25 cellular contexts compared by ENCODE assay signal in the genomic region with DNA sequence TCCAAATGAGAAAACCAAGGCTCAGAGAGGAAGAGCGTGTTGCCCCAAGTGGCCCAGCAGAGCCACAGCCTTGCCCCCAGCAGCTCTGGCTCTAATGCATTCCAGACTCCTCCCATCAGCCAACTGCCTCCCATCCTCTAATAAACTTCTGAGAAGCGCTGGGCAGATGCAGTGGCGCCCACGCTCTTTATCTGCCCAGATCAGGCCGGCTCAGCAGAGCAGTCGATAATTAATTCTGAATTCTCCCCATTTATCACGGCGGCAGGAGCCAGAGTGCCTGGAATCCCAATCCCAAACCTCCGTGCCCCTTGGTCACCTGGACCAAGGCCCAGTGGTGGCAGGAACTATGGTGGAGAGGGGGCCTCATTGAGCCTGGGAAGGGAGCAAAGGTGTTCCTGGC. TPM values are rescaled to one million over a fixed set of nuclear protein-coding genes. Genes with fewer than 3 reads are reported as not detected.
DNase-seq lines count a peak whose midpoint lies in the region; ATAC-seq, FAIRE-seq and TF ChIP-seq lines count a peak whose summit lies in the region.
"Had no signal": no experiment of that assay in that cellular context is flagged by ENCODE, and none has a peak within 500 bp of the region (broad histone marks: within the 10 kb centered on the region; RNA-seq: fewer than 3 reads in every experiment).

No MANE protein-coding gene starts in this region.

- H3K4me2 ChIP-seq in HepG2 (ENCODE audit: low read depth, low read length) (no peak overlapping the region), H1 (ENCODE audit: insufficient read depth in 1 of 2, low read depth in 2 of 2, low read length in 2 of 2) (no peak overlapping the region)
- H3K4me2 ChIP-seq: A549, BLaER1 had no signal

- CTCF ChIA-PET in HepG2 (lab: Yijun Ruan, JAX; ENCODE audit: low intra/inter-chr PET ratio, low total read pairs), result no interaction called here
- CTCF ChIA-PET in H1 (lab: Charles Lee; ENCODE audit: partially characterized antibody), result interaction anchor here (1.2 to 12.1 kb wide), 3 partner anchors 10 to 120 kb away, joined by 3 to 206 read pairs (median 10); no protein-coding TSS in a partner anchor

- intact Hi-C loops in HepG2 (cut with micrococcal nuclease; ENCODE audit: unreplicated experiment) (no loop called here), right lobe of liver (cut with DNase I) (no loop called here)

- H2AFZ ChIP-seq in HepG2 (ENCODE audit: low read length) (no peak overlapping the region), H1 (ENCODE audit: low read length) (no peak overlapping the region)

- no peaks in the 10 kb centered on the region for H3K36me3 ChIP-seq in HepG2 (replicated peaks in 1 of 2; ENCODE audit: control insufficient read depth in 1 of 2, insufficient read depth in 2 of 2, low read length in 2 of 2)
- no peaks in the 10 kb centered on the region for H3K36me3 ChIP-seq in right lobe of liver
- no peaks in the 10 kb centered on the region for H3K36me3 ChIP-seq in H1 (ENCODE audit: control insufficient read depth in 2 of 4, insufficient read depth in 4 of 4, low read length in 3 of 4)
- H3K36me3 ChIP-seq: BLaER1 had no signal

- no peaks in the 10 kb centered on the region for H3K79me1 ChIP-seq in H1 (ENCODE audit: low read depth, low read length)

- no peak overlapping the region for H2BK15ac ChIP-seq in H1 (ENCODE audit: low read length)

- H3K14ac ChIP-seq in H1 (ENCODE audit: insufficient read length), result no peak overlapping the region

- H4K20me1 ChIP-seq in HepG2 (ENCODE audit: insufficient read depth, low read length) (no peaks in the 10 kb centered on the region), H1 (replicated peaks in 1 of 2; ENCODE audit: control insufficient read depth in 1 of 2, insufficient read depth in 2 of 2, low read length in 2 of 2) (no peaks in the 10 kb centered on the region)
- H4K20me1 ChIP-seq: BLaER1 had no signal

- no peak overlapping the region for H3K9ac ChIP-seq in HepG2 (ENCODE audit: insufficient read depth, low read depth, low read length)
- no peak overlapping the region for H3K9ac ChIP-seq in H1 (replicated peaks in 1 of 4; ENCODE audit: extremely low read depth in 1 of 4, low read depth in 3 of 4, low read length in 3 of 4)
- H3K9ac ChIP-seq: BLaER1 had no signal

- H3K4me3 ChIP-seq in HepG2 (replicated peaks in 1 of 3; ENCODE audit: insufficient read depth in 1 of 3, low read depth in 2 of 3, low read length in 3 of 3) (no peak overlapping the region), right lobe of liver (no peak overlapping the region), H1 (ENCODE audit: extremely low read depth in 1 of 4, insufficient read depth in 2 of 4, low read depth in 3 of 4, low read length in 4 of 4) (no peak overlapping the region)
- H3K4me3 ChIP-seq: A549, BLaER1 had no signal

- TF ChIP-seq CTCF in HepG2 (CRISPR knock-in tag; IDR thresholded peaks at IDR 0.05) (no peak), right lobe of liver (IDR thresholded peaks at IDR 0.05) (no peak), H1 (IDR thresholded peaks at IDR 0.05; ENCODE audit: control extremely low read depth in 1 of 3, insufficient read depth in 1 of 3, low read depth in 1 of 3, low read length in 3 of 3) (no peak)

- no peaks in the 10 kb centered on the region for H3K79me2 ChIP-seq in HepG2 (ENCODE audit: insufficient read depth, low read length)
- no peaks in the 10 kb centered on the region for H3K79me2 ChIP-seq in H1 (ENCODE audit: control insufficient read depth in 1 of 2, insufficient read depth in 2 of 2, low read length in 2 of 2)

- peak overlapping the region; percentile 71 for H4K8ac ChIP-seq in H1 (ENCODE audit: extremely low read depth, insufficient read depth, low read length)

- no peak for FAIRE-seq in HepG2 (lab: Jason Lieb, UNC)
- FAIRE-seq in H1 (lab: Jason Lieb, UNC), result no peak
- FAIRE-seq: A549, RCC 7860 had no signal

- in situ Hi-C loops in HepG2 (cut with HindIII; ENCODE audit: extremely low pct_ligation_motif_present, low pct_unique_long_range_greater_than_20kb), result no loop called here

- 63% methylated on average over 9 of the region's 9 CpGs for WGBS in HepG2 (ENCODE audit: low lambda C conversion rate)
- WGBS in right lobe of liver (ENCODE audit: insufficient coverage, low coverage, low lambda C conversion rate, missing lambda C conversion rate), result 88% methylated on average over 8 of the region's 9 CpGs
- 91% methylated on average over 9 of the region's 9 CpGs; no CpG with 5 or more reads in 1 of the 2 experiments for WGBS in H1 (ENCODE audit: extremely low coverage in 1 of 2, insufficient coverage in 1 of 2, insufficient read length in 1 of 2, insufficient replicate concordance in 2 of 2, low coverage in 1 of 2, low lambda C conversion rate in 2 of 2, missing lambda C conversion rate in 1 of 2), 2 experiments

- no peak overlapping the region for H3K23ac ChIP-seq in H1 (ENCODE audit: insufficient read length)

- TF ChIP-seq POLR2A in HepG2 (IDR thresholded peaks at IDR 0.05; ENCODE audit: insufficient read depth in 1 of 2, low read depth in 2 of 2, low read length in 2 of 2) (no peak), right lobe of liver (IDR thresholded peaks at IDR 0.05) (no peak), H1 (IDR thresholded peaks at IDR 0.05; ENCODE audit: control extremely low read depth in 1 of 2, low read depth in 2 of 2, low read length in 2 of 2) (no peak)

- peaks cover 2% of the 10 kb centered on the region; the same call in 1 of the 2 replicates for H3K23me2 ChIP-seq in H1 (ENCODE audit: low read depth, low read length)

- no peaks in the 10 kb centered on the region for H3K9me3 ChIP-seq in HepG2 (ENCODE audit: low read length)
- H3K9me3 ChIP-seq in right lobe of liver, result no peaks in the 10 kb centered on the region
- no peaks in the 10 kb centered on the region for H3K9me3 ChIP-seq in H1 (ENCODE audit: insufficient read depth in 2 of 2, low read depth in 1 of 2, low read length in 1 of 2)
- H3K9me3 ChIP-seq: A549, BLaER1 had no signal

- DNase-seq in HepG2 (ENCODE audit: low spot score) (no peak), right lobe of liver (no peak), SK-N-DZ (ENCODE audit: low spot score) (peak; percentile 34), H1 (ENCODE audit: low read depth in 1 of 2, low spot score in 2 of 2) (no peak), DMS114 treated with DMSO at 0.1 percent for 48 hours (lab: John Stamatoyannopoulos, UW; ENCODE audit: unreplicated experiment) (no peak), cortex of kidney (lab: John Stamatoyannopoulos, UW) (no peak)
- DNase-seq: CD4-positive, alpha-beta T cell; EL; GF-D8; GOT3; KBM-7; MM.1S; NCI-H1048; NCI-H1417 treated with DMSO at 0.1 percent for 48 hours; NCI-H1930; NCI-H226; NCI-H510A treated with DMSO at 0.1 percent for 48 hours; NCI-H774; OCI-M1; T-helper 2 cell had no signal

- no peak overlapping the region for H3K56ac ChIP-seq in H1 (replicated peaks; ENCODE audit: insufficient read length, low read depth, low read length)

- POLR2A ChIA-PET in HepG2 (lab: Yijun Ruan, JAX), result no interaction called here
- POLR2A ChIA-PET in H1 (lab: Charles Lee; ENCODE audit: partially characterized antibody), result no interaction called here

- BruUV-seq in HepG2 (replicated peaks; lab: Mats Ljungman, UMichigan), result no TSS peak

- ATAC-seq in HepG2 (no peak), right lobe of liver (no peak), HG02973 (IDR thresholded peaks at IDR 0.05; ENCODE audit: unreplicated experiment) (no peak)
- ATAC-seq: A549, Right ventricle myocardium inferior had no signal

- H2AK5ac ChIP-seq in H1 (ENCODE audit: low read depth, low read length), result no peak overlapping the region

- H2BK12ac ChIP-seq in H1 (ENCODE audit: low read depth, low read length), result no peak overlapping the region

- no peak overlapping the region for H2BK120ac ChIP-seq in H1 (replicated peaks; ENCODE audit: low read depth, low read length)

- no peak overlapping the region for H3K18ac ChIP-seq in H1 (ENCODE audit: extremely low read depth, low read length)

- H4K91ac ChIP-seq in H1 (replicated peaks; ENCODE audit: insufficient read length, low read length), result no peak overlapping the region

- no peak overlapping the region for H3K4ac ChIP-seq in H1 (replicated peaks; ENCODE audit: insufficient read length, low read depth, low read length)

- no peak for TF ChIP-seq EP300 in HepG2 (IDR thresholded peaks at IDR 0.05; ENCODE audit: low read depth in 2 of 2, low read length in 2 of 2)
- no peak for TF ChIP-seq EP300 in HepG2 (CRISPR knock-in tag; IDR thresholded peaks at IDR 0.05; ENCODE audit: borderline replicate concordance)
- no peak for TF ChIP-seq EP300 in H1 (IDR thresholded peaks at IDR 0.05; ENCODE audit: borderline replicate concordance in 1 of 2, low read depth in 2 of 2, low read length in 2 of 2)

- H4K5ac ChIP-seq in H1 (ENCODE audit: insufficient read length, low read depth, low read length), result no peak overlapping the region

- H2BK5ac ChIP-seq in H1 (ENCODE audit: low read depth, low read length), result no peak overlapping the region

- TF ChIP-seq RAD21 in HepG2 (CRISPR knock-in tag; IDR thresholded peaks at IDR 0.05) (no peak), H1 (IDR thresholded peaks at IDR 0.05 in 1 of 2, conservative IDR thresholded peaks at IDR 0.05 in 1 of 2; ENCODE audit: low read depth in 2 of 2, low read length in 2 of 2) (no peak)

- H2BK20ac ChIP-seq in H1 (ENCODE audit: low read length), result no peak overlapping the region

- H3K27ac ChIP-seq in HepG2 (ENCODE audit: extremely low read length, insufficient read depth, low read length), result no peak overlapping the region
- H3K27ac ChIP-seq in right lobe of liver, result no peak overlapping the region
- no peak overlapping the region for H3K27ac ChIP-seq in H1 (ENCODE audit: low read depth, low read length)
- H3K27ac ChIP-seq: A549, BLaER1 had no signal

- H3K27me3 ChIP-seq in HepG2 (ENCODE audit: control insufficient read depth in 1 of 2, insufficient read depth in 2 of 2, low read length in 2 of 2), result peaks cover 0 to 6% of the 10 kb centered on the region in 2 experiments; a peak in 2 of 5 replicates
- no peaks in the 10 kb centered on the region for H3K27me3 ChIP-seq in right lobe of liver
- H3K27me3 ChIP-seq in H1 (replicated peaks in 1 of 4; ENCODE audit: control insufficient read depth in 3 of 4, extremely low read depth in 1 of 4, insufficient read depth in 3 of 4, low read length in 3 of 4), result no peaks in the 10 kb centered on the region
- H3K27me3 ChIP-seq: BLaER1 had no signal

- H3K4me1 ChIP-seq in HepG2 (ENCODE audit: insufficient read depth, low read length), result no peaks in the 10 kb centered on the region
- H3K4me1 ChIP-seq in right lobe of liver, result no peaks in the 10 kb centered on the region
- peaks cover 0 to 2% (median 0%) of the 10 kb centered on the region in 4 experiments; a peak in 2 of 7 replicates for H3K4me1 ChIP-seq in H1 (replicated peaks in 1 of 4; ENCODE audit: control insufficient read depth in 3 of 4, insufficient read depth in 4 of 4, low read length in 3 of 4)
- H3K4me1 ChIP-seq: A549 had no signal

RNA-seq across cellular contexts. Expression of a gene that starts 13.9 kb away (rescaled TPM):
- 0.04 and 0.33 TPM in 2 replicates for total RNA-seq in HepG2 (2016; rRNA removed; fragmentation: Illumina TruSeq; extraction: Trizol)
- not detected in 2 replicates for total RNA-seq in HepG2 (2016; cell fraction: cytosol; rRNA removed; fragmentation: Illumina TruSeq; extraction: Trizol; ENCODE audit: low read depth)
- total RNA-seq in HepG2 (2016; cell fraction: insoluble cytoplasmic fraction; rRNA removed; fragmentation: Illumina TruSeq; extraction: Trizol), result 0.28 and 0.39 TPM in 2 replicates
- 0.07 TPM in 1 of 2 replicates, not detected in the other for total RNA-seq in HepG2 (2016; cell fraction: membrane; rRNA removed; fragmentation: Illumina TruSeq; extraction: Trizol)
- total RNA-seq in HepG2 (2016; cell fraction: nucleus; rRNA removed; fragmentation: Illumina TruSeq; extraction: Trizol), result 0.09 TPM in 1 of 2 replicates, not detected in the other
- polyA plus RNA-seq in HepG2 (2011; rRNA removed), result 0.17 and 0.30 TPM in 2 replicates
- polyA plus RNA-seq in HepG2 (2011; cell fraction: cytosol; rRNA removed), result 0.15 and 0.22 TPM in 2 replicates
- polyA plus RNA-seq in HepG2 (2011; cell fraction: nucleus; rRNA removed), result 0.53 and 0.68 TPM in 2 replicates
- polyA plus RNA-seq in HepG2 (2012), result 0.08 and 0.59 TPM in 2 replicates
- 0.03 and 0.40 TPM in 2 replicates for polyA plus RNA-seq in HepG2 (2016; cell fraction: cytosol; fragmentation: Illumina TruSeq; extraction: Trizol; ENCODE audit: low read depth)
- 0.17 TPM in 1 of 2 replicates, not detected in the other for polyA plus RNA-seq in HepG2 (2016; cell fraction: insoluble cytoplasmic fraction; fragmentation: Illumina TruSeq; extraction: Trizol; ENCODE audit: low read depth)
- 0.12 and 0.14 TPM in 2 replicates for polyA plus RNA-seq in HepG2 (2016; cell fraction: membrane; fragmentation: Illumina TruSeq; extraction: Trizol; ENCODE audit: low read depth)
- polyA plus RNA-seq in HepG2 (2016; cell fraction: nucleus; fragmentation: Illumina TruSeq; extraction: Trizol; ENCODE audit: insufficient read depth, low read depth), result 0.12 and 0.45 TPM in 2 replicates
- polyA minus RNA-seq in HepG2 (2011; rRNA and poly(A)+ RNA removed; ENCODE audit: low replicate concordance), result 0.30 and 7.6 TPM in 2 replicates
- not detected in 2 replicates for polyA minus RNA-seq in HepG2 (2011; cell fraction: cytosol; rRNA and poly(A)+ RNA removed)
- 0.62 TPM in 1 of 2 replicates, not detected in the other for polyA minus RNA-seq in HepG2 (2011; cell fraction: nucleus; rRNA and poly(A)+ RNA removed)
- total RNA-seq in right lobe of liver, result under 1 TPM in 1 of 6 experiments, not detected in 5; 0.44 TPM
- 0.09 TPM in 1 of 2 replicates, not detected in the other for polyA plus RNA-seq in SK-N-DZ (2014; cell fraction: cytosol; rRNA removed)
- polyA plus RNA-seq in SK-N-DZ (2014; cell fraction: nucleus; rRNA removed), result not detected in 2 replicates
- total RNA-seq in H1 (2021; fragmentation: NEBNext Ultra II Directional; extraction: Animal tissue kit (Norgen Biotek cat#: 25700)), result 0.48 and 0.52 TPM in 2 replicates
- 1.2 and 1.4 TPM in 2 replicates for polyA plus RNA-seq in H1 (2011; rRNA removed)
- polyA plus RNA-seq in H1 (2011; cell fraction: cytosol; rRNA removed), result 1.1 TPM
- 0.86 TPM for polyA plus RNA-seq in H1 (2011; cell fraction: nucleus; rRNA removed)
- polyA plus RNA-seq in H1 (2012, experiment 1 of 2), result 0.29 to 0.72 TPM (median 0.65 TPM) in 4 replicates
- polyA plus RNA-seq in H1 (2012, experiment 2 of 2), result 0.77 TPM
- 0.30 TPM for polyA plus RNA-seq in H1 (2013, experiment 1 of 2)
- polyA plus RNA-seq in H1 (2013, experiment 2 of 2), result 0.48 TPM
- 0.27 and 0.38 TPM in 2 replicates for polyA minus RNA-seq in H1 (2011; rRNA and poly(A)+ RNA removed)
- polyA minus RNA-seq in H1 (2011; cell fraction: cytosol; rRNA and poly(A)+ RNA removed), result 0.95 TPM
- not detected for polyA minus RNA-seq in H1 (2011; cell fraction: nucleus; rRNA and poly(A)+ RNA removed)
- total RNA-seq: Right ventricle myocardium inferior had no signal
